In genomic region chr10:91740353-91740924, GRCh38 we compare ENCODE assay signal across 21 cellular contexts. TPM values are rescaled to one million over a fixed set of nuclear protein-coding genes. Genes with fewer than 3 reads are reported as not detected.
DNase-seq lines count a peak whose midpoint lies in the region; ATAC-seq and TF ChIP-seq lines count a peak whose summit lies in the region.
"Had no signal": no experiment of that assay in that cellular context is flagged by ENCODE, and none has a peak within 500 bp of the region (broad histone marks: within the 10 kb centered on the region; RNA-seq: fewer than 3 reads in every experiment).

No MANE protein-coding gene starts in this region.

- no peak overlapping the region for H3K27ac ChIP-seq in neuronal stem cell (replicated peaks; ENCODE audit: low read length)
- H3K27ac ChIP-seq in H9 (ENCODE audit: insufficient read length, low read depth, low read length): no peak overlapping the region
- H3K27ac ChIP-seq: 22Rv1, BLaER1, C4-2B, GM23248 had no signal

- H3K9me3 ChIP-seq in neuronal stem cell (replicated peaks in 1 of 2; ENCODE audit: control insufficient read depth in 2 of 2, insufficient read depth in 1 of 2, low read depth in 1 of 2, low read length in 2 of 2): peaks cover 3% of the 10 kb centered on the region in 2 donors
- no peaks in the 10 kb centered on the region for H3K9me3 ChIP-seq in H9 (ENCODE audit: control insufficient read depth, low read depth, low read length)
- H3K9me3 ChIP-seq: BLaER1, HAP-1 had no signal

- H4K91ac ChIP-seq in neuronal stem cell (ENCODE audit: low read depth, low read length, poor library complexity) (peak overlapping the region; percentile 68), H9 (ENCODE audit: insufficient read length, low read depth, low read length) (no peak overlapping the region)

- no peak overlapping the region for H3K56ac ChIP-seq in H9 (ENCODE audit: insufficient read length, low read depth, low read length)

- H2BK5ac ChIP-seq in neuronal stem cell (ENCODE audit: low read length) (no peak overlapping the region), H9 (ENCODE audit: insufficient read length, low read length) (no peak overlapping the region)

- H3T11ph ChIP-seq in H9 (ENCODE audit: low read length): no peak overlapping the region

- H4K5ac ChIP-seq in H9 (ENCODE audit: insufficient read length, low read depth, low read length): no peak overlapping the region

- H2BK120ac ChIP-seq in neuronal stem cell (ENCODE audit: low read depth, low read length): no peak overlapping the region
- no peak overlapping the region for H2BK120ac ChIP-seq in H9 (ENCODE audit: low read depth, low read length, poor library complexity, severe bottlenecking)

- no peak for TF ChIP-seq CTCF in natural killer cell (IDR thresholded peaks at IDR 0.05)
- TF ChIP-seq CTCF in H9 (conservative IDR thresholded peaks at IDR 0.05): no peak

- H4K8ac ChIP-seq in neuronal stem cell (ENCODE audit: low read depth, low read length) (no peak overlapping the region), H9 (replicated peaks; ENCODE audit: insufficient read length, low read depth, low read length) (no peak overlapping the region)

- no peak overlapping the region for H3K4me2 ChIP-seq in neuronal stem cell (ENCODE audit: insufficient read depth, low read length, poor library complexity, severe bottlenecking)
- no peak overlapping the region for H3K4me2 ChIP-seq in H9 (ENCODE audit: insufficient read depth, insufficient read length, low read length)
- H3K4me2 ChIP-seq: BLaER1 had no signal

- H2BK12ac ChIP-seq in neuronal stem cell (ENCODE audit: low read length) (no peak overlapping the region), H9 (ENCODE audit: insufficient read length, low read depth, low read length) (no peak overlapping the region)

- H3K18ac ChIP-seq in neuronal stem cell (ENCODE audit: low read length) (peak overlapping the region; percentile 74), H9 (ENCODE audit: insufficient read length, low read depth, low read length) (no peak overlapping the region)

- no peaks in the 10 kb centered on the region for H3K23me2 ChIP-seq in H9 (ENCODE audit: insufficient read length, low read depth, low read length, poor library complexity, severe bottlenecking)

- H3K27ac Mint-ChIP-seq in natural killer cell treated with Interleukin-12 subunit alpha and Interleukin-12 subunit beta and Interleukin-15 and Interleukin-18, amount 100 ng/mL, for 72 hours: no peak overlapping the region
- H3K27ac Mint-ChIP-seq in natural killer cell (no peak overlapping the region), H9 (no peak overlapping the region)
- H3K27ac Mint-ChIP-seq: B cell; CD4-positive, CD25-positive, alpha-beta regulatory T cell; CD8-positive, alpha-beta T cell; HFFc6 had no signal

- H3K4me3 ChIP-seq in neuronal stem cell (ENCODE audit: low read length in 2 of 2): peak overlapping the region in 1 of 2 donors; percentile 63
- H3K4me3 ChIP-seq: BLaER1, GM12878, GM23248, HAP-1 had no signal

- no peaks in the 10 kb centered on the region for H3K36me3 Mint-ChIP-seq in natural killer cell treated with Interleukin-12 subunit alpha and Interleukin-12 subunit beta and Interleukin-15 and Interleukin-18, amount 100 ng/mL, for 72 hours
- no peaks in the 10 kb centered on the region for H3K36me3 Mint-ChIP-seq in natural killer cell
- no peaks in the 10 kb centered on the region for H3K36me3 Mint-ChIP-seq in H9 (ENCODE audit: insufficient read depth in 1 of 3, low read depth in 3 of 3)
- H3K36me3 Mint-ChIP-seq: CD4-positive, CD25-positive, alpha-beta regulatory T cell; CD8-positive, alpha-beta T cell had no signal

- H3K4me3 Mint-ChIP-seq in natural killer cell treated with Interleukin-12 subunit alpha and Interleukin-12 subunit beta and Interleukin-15 and Interleukin-18, amount 100 ng/mL, for 72 hours: no peak overlapping the region
- H3K4me3 Mint-ChIP-seq in natural killer cell (no peak overlapping the region), H9 (no peak overlapping the region)
- H3K4me3 Mint-ChIP-seq: B cell; CD4-positive, CD25-positive, alpha-beta regulatory T cell; CD8-positive, alpha-beta T cell; HFFc6 had no signal

- peak overlapping the region; percentile 49 for H3K14ac ChIP-seq in neuronal stem cell (ENCODE audit: low read length)
- H3K14ac ChIP-seq in H9 (ENCODE audit: insufficient read depth, low read length): no peak overlapping the region

- H3K9me3 Mint-ChIP-seq in natural killer cell treated with Interleukin-12 subunit alpha and Interleukin-12 subunit beta and Interleukin-15 and Interleukin-18, amount 100 ng/mL, for 72 hours: no peaks in the 10 kb centered on the region
- H3K9me3 Mint-ChIP-seq in natural killer cell: no peaks in the 10 kb centered on the region
- no peaks in the 10 kb centered on the region for H3K9me3 Mint-ChIP-seq in H9
- H3K9me3 Mint-ChIP-seq: CD8-positive, alpha-beta T cell; HFFc6 had no signal

- H3K4me1 Mint-ChIP-seq in natural killer cell treated with Interleukin-12 subunit alpha and Interleukin-12 subunit beta and Interleukin-15 and Interleukin-18, amount 100 ng/mL, for 72 hours (ENCODE audit: low read depth in 2 of 2): no peaks in the 10 kb centered on the region
- H3K4me1 Mint-ChIP-seq in natural killer cell (no peaks in the 10 kb centered on the region), H9 (peaks cover 20 to 23% of the 10 kb centered on the region in 2 experiments)
- H3K4me1 Mint-ChIP-seq: B cell; CD4-positive, CD25-positive, alpha-beta regulatory T cell had no signal

- H2BK15ac ChIP-seq in neuronal stem cell (ENCODE audit: low read length) (peak overlapping the region; percentile 4), H9 (ENCODE audit: low read depth, low read length) (no peak overlapping the region)

- H3K79me1 ChIP-seq in neuronal stem cell (ENCODE audit: low read depth, low read length) (no peaks in the 10 kb centered on the region), H9 (ENCODE audit: insufficient read depth, low read depth, low read length, poor library complexity, severe bottlenecking) (no peaks in the 10 kb centered on the region)

- H3K9ac ChIP-seq in neuronal stem cell (ENCODE audit: low read depth, low read length, poor library complexity): peak overlapping the region; percentile 74
- H3K9ac ChIP-seq in H9 (ENCODE audit: extremely low read depth, insufficient read length, low read length): no peak overlapping the region
- H3K9ac ChIP-seq: BLaER1, GM23248 had no signal

- no peaks in the 10 kb centered on the region for H3K79me2 ChIP-seq in H9 (ENCODE audit: insufficient read depth, low read length)

- peak overlapping the region; percentile 90 for H2AK5ac ChIP-seq in neuronal stem cell (ENCODE audit: low read depth, low read length)
- no peak overlapping the region for H2AK5ac ChIP-seq in H9 (ENCODE audit: insufficient read length, low read length)

- H2AFZ ChIP-seq in neuronal stem cell (ENCODE audit: low read length) (no peak overlapping the region), H9 (ENCODE audit: low read length) (no peak overlapping the region)
- H2AFZ ChIP-seq: GM23248 had no signal

- peaks cover 0 to 2% of the 10 kb centered on the region in 2 donors for H3K36me3 ChIP-seq in neuronal stem cell (replicated peaks in 1 of 2; ENCODE audit: control insufficient read depth in 2 of 2, insufficient read depth in 2 of 2, low read length in 2 of 2)
- H3K36me3 ChIP-seq: BLaER1, HAP-1 had no signal

- no peak overlapping the region for H2BK20ac ChIP-seq in H9 (ENCODE audit: low read depth, low read length, poor library complexity, severe bottlenecking)

- WGBS in neuronal stem cell (ENCODE audit: extremely low coverage in 2 of 2, insufficient read length in 2 of 2, insufficient replicate concordance in 1 of 2), 2 donors: no CpG with 5 or more reads among the region's 6 CpGs
- no CpG with 5 or more reads among the region's 6 CpGs for WGBS in H9 (ENCODE audit: extremely low coverage, insufficient read length, low lambda C conversion rate)

- H3K27me3 Mint-ChIP-seq in natural killer cell treated with Interleukin-12 subunit alpha and Interleukin-12 subunit beta and Interleukin-15 and Interleukin-18, amount 100 ng/mL, for 72 hours: peaks cover 52 to 70% of the 10 kb centered on the region in 2 donors
- H3K27me3 Mint-ChIP-seq in natural killer cell (ENCODE audit: low read depth in 2 of 2): peaks cover 39 to 81% of the 10 kb centered on the region in 2 donors
- peaks cover 54% of the 10 kb centered on the region for H3K27me3 Mint-ChIP-seq in H9 (ENCODE audit: low read depth)

- no peaks in the 10 kb centered on the region for H4K20me1 ChIP-seq in H9 (ENCODE audit: control insufficient read depth, insufficient read depth, insufficient read length)
- H4K20me1 ChIP-seq: BLaER1 had no signal

- H3K27me3 ChIP-seq in neuronal stem cell (ENCODE audit: control insufficient read depth in 3 of 3, insufficient read depth in 3 of 3, low read depth in 1 of 3, low read length in 3 of 3) (no peaks in the 10 kb centered on the region), H9 (ENCODE audit: insufficient read depth, low read length) (no peaks in the 10 kb centered on the region)
- H3K27me3 ChIP-seq: BLaER1 had no signal

- H3K4ac ChIP-seq in neuronal stem cell (ENCODE audit: low read length) (no peak overlapping the region), H9 (ENCODE audit: low read depth, low read length) (no peak overlapping the region)

- intact Hi-C loops in natural killer cell (cut with micrococcal nuclease): no loop called here
- intact Hi-C loops in sciatic nerve (cut with DNase I): no loop called here
- intact Hi-C loops in Right ventricle myocardium inferior (cut with DNase I): no loop called here

- H3K23ac ChIP-seq in neuronal stem cell (ENCODE audit: low read depth, low read length, poor library complexity) (peak overlapping the region; percentile 96), H9 (ENCODE audit: insufficient read length, low read depth, low read length) (no peak overlapping the region)

- peak; percentile 27 to 50 for ATAC-seq in natural killer cell treated with Interleukin-12 subunit alpha and Interleukin-12 subunit beta and Interleukin-15 and Interleukin-18, amount 100 ng/mL, for 72 hours
- ATAC-seq in natural killer cell (no peak), sciatic nerve (peak; percentile 13), Right ventricle myocardium inferior (no peak)
- ATAC-seq: CD8-positive, alpha-beta T cell; GM12878 had no signal

- no peak for DNase-seq in natural killer cell treated with Interleukin-12 subunit alpha and Interleukin-12 subunit beta and Interleukin-15 and Interleukin-18, amount 100 ng/mL, for 72 hours (ENCODE audit: low spot score)
- DNase-seq in natural killer cell (no peak), neuronal stem cell (ENCODE audit: low spot score) (no peak), sciatic nerve (ENCODE audit: low spot score) (no peak), SKM-1 (lab: John Stamatoyannopoulos, UW; ENCODE audit: unreplicated experiment) (no peak), Right ventricle myocardium inferior (ENCODE audit: missing footprints) (no peak), H9 (no peak)
- DNase-seq: CD4-positive, CD25-positive, alpha-beta regulatory T cell; CD8-positive, alpha-beta T cell; DMS 273 treated with DMSO at 0.1 percent for 48 hours; DMS79; EL; GDM1; GM23248; HFFc6 had no signal

- peaks cover 0 to 1% of the 10 kb centered on the region in 2 donors for H3K4me1 ChIP-seq in neuronal stem cell (ENCODE audit: control insufficient read depth in 2 of 2, insufficient read depth in 1 of 2, low read depth in 1 of 2, low read length in 2 of 2)
- peaks cover 2% of the 10 kb centered on the region for H3K4me1 ChIP-seq in H9 (ENCODE audit: insufficient read depth, low read length)
- H3K4me1 ChIP-seq: BLaER1, HAP-1 had no signal

RNA-seq across cellular contexts. Expression of gene TNKS2, which starts 57.8 kb away (rescaled TPM):
- 10 to 100 TPM; 22.5 to 31.7 TPM for total RNA-seq in natural killer cell treated with Interleukin-12 subunit alpha and Interleukin-12 subunit beta and Interleukin-15 and Interleukin-18, amount 100 ng/mL, for 72 hours
- total RNA-seq in natural killer cell (10 to 100 TPM; 47.0 to 50.9 (median 47.9) TPM), sciatic nerve (51.7 TPM), Right ventricle myocardium inferior (13.5 TPM), H9 (2021) (58.0 and 58.9 TPM in 2 replicates)
- 31.3 TPM for polyA plus RNA-seq in neuronal stem cell (2013, experiment 1 of 2)
- 31.4 TPM for polyA plus RNA-seq in neuronal stem cell (2013, experiment 2 of 2)

Comparison
In these comparisons a context has a peak if more than half of its experiments do, and no peak if none do; other contexts are left out.
1. ATAC-seq: peak in natural killer cell treated with Interleukin-12 subunit alpha and Interleukin-12 subunit beta and Interleukin-15 and Interleukin-18, amount 100 ng/mL, for 72 hours (2 of 2) and sciatic nerve (single experiment); none in natural killer cell (0 of 3) and Right ventricle myocardium inferior (single experiment).